24 cellular contexts compared by ENCODE assay signal in genomic region chr1:30129421-30130055, GRCh38.
"Had no signal": no experiment of that assay in that cellular context is flagged by ENCODE, and none has a peak within 500 bp of the region (broad histone marks: within the 10 kb centered on the region; RNA-seq: fewer than 3 reads in every experiment).

No MANE protein-coding gene starts in this region.

- H3K36me3 ChIP-seq: ascending aorta, Peyer's patch had no signal

- H3K27ac ChIP-seq: ascending aorta, Peyer's patch had no signal

- DNase-seq: activated CD4-positive, alpha-beta T cell treated with anti-CD3 and anti-CD28 coated beads, Interleukin-2, amount 10 ng/mL, durations not matched to agents 24 days and 14 days; activated CD4-positive, alpha-beta T cell treated with anti-CD3 and anti-CD28 coated beads, Interleukin-2, amount 50 U/mL, for 48 hours; activated CD8-positive, alpha-beta T cell treated with anti-CD3 and anti-CD28 coated beads, Interleukin-2, amount 10 ng/mL, durations not matched to agents 7 days and 5 days; activated gamma-delta T cell; activated naive CD4-positive, alpha-beta T cell treated with Interleukin-2 at 50 U/mL for 16 hours; activated naive CD8-positive, alpha-beta T cell treated with anti-CD3 and anti-CD28 coated beads, Interleukin-2, amount 10 ng/mL, durations not matched to agents 7 days and 5 days; activated T-cell treated with anti-CD3 and anti-CD28 coated beads, Interleukin-2, amount 50 U/mL, for 24 hours; amygdala; cerebellar nuclear complex; Karpas-422; NCI-H1105; NCI-H1417 treated with DMSO at 0.1 percent for 48 hours; NCI-H1930; NCI-H2081 treated with DMSO at 0.1 percent for 48 hours; NCI-H524 treated with DMSO at 0.1 percent for 48 hours; NK-92 treated with Interleukin-12 subunit alpha and Interleukin-12 subunit beta, amount 100 ng/mL, for 24 hours; PC-3; Peyer's patch; RPMI8226; SW 1271; T-helper 1 cell; T-helper 2 cell; T-helper 9 cell had no signal

- H3K9me3 ChIP-seq: ascending aorta, Peyer's patch had no signal

- ATAC-seq: activated CD8-positive, alpha-beta T cell treated with anti-CD3 and anti-CD28 coated beads, Interleukin-2, amount 10 ng/mL, durations not matched to agents 7 days and 5 days; PC-3 had no signal

- H3K4me3 ChIP-seq: ascending aorta, Peyer's patch had no signal

- H3K4me1 ChIP-seq: ascending aorta, Peyer's patch had no signal

- H3K27me3 ChIP-seq: ascending aorta, Peyer's patch had no signal
